ENCODE assay signal across 11 cellular contexts in the genomic region with DNA sequence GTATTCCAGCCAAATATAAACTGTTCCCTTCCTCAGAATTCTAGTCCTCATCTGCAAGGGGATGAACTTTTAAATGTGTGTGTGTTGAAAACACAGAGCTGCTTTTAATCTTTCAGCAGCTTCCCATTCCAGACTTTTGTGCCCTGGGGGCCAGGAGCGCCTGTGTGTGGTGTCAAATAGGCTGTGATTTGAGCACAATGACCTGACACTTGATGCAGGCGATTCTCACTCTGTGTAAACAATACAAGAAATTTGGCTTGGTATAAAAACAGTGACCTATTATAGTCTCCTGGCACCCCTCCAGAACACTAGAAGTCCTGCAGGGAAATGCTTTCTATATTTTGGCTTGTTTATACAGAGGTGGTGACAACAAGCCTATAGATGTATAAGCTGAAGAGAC.
DNase-seq lines count a peak whose midpoint lies in the region; ATAC-seq and TF ChIP-seq lines count a peak whose summit lies in the region.
"Had no signal": no experiment of that assay in that cellular context is flagged by ENCODE, and none has a peak within 500 bp of the region (broad histone marks: within the 10 kb centered on the region; RNA-seq: fewer than 3 reads in every experiment).

No MANE protein-coding gene starts in this region.

- TF ChIP-seq CTCF in AG09319 (IDR thresholded peaks at IDR 0.05; ENCODE audit: low read depth, low read length): no peak
- no peak for TF ChIP-seq CTCF in fibroblast of pulmonary artery (IDR thresholded peaks at IDR 0.05; ENCODE audit: low read length, missing control alignments)

- ATAC-seq in HG03342 (IDR thresholded peaks at IDR 0.05; ENCODE audit: unreplicated experiment) (no peak), HG02678 (IDR thresholded peaks at IDR 0.05; ENCODE audit: unreplicated experiment) (no peak)
- ATAC-seq: mucosa of descending colon had no signal

- no peak overlapping the region for H3K4me3 ChIP-seq in fibroblast of pulmonary artery (replicated peaks; ENCODE audit: low read depth, low read length)
- H3K4me3 ChIP-seq: mucosa of descending colon, Peyer's patch, skin epidermis had no signal

- peak; percentile 5 for DNase-seq in AG09319 (ENCODE audit: extremely low read depth, low read depth)
- peak; percentile 29 for DNase-seq in NCI-H1048 (lab: John Stamatoyannopoulos, UW)
- peak; percentile 46 for DNase-seq in NCI-H774 (lab: John Stamatoyannopoulos, UW)
- DNase-seq in fibroblast of pulmonary artery (ENCODE audit: low read depth): peak; percentile 47
- DNase-seq in NOMO-1 (lab: John Stamatoyannopoulos, UW; ENCODE audit: unreplicated experiment in 2 of 2): no peak
- DNase-seq in hepatic stellate cell (ENCODE audit: low spot score): no peak
- DNase-seq: mucosa of descending colon, Peyer's patch had no signal

Comparison
In these comparisons a context has a peak if more than half of its experiments do, and no peak if none do; other contexts are left out.
1. DNase-seq: peak in AG09319 (single experiment), NCI-H1048 (single experiment), NCI-H774 (single experiment) and fibroblast of pulmonary artery (single experiment); none in NOMO-1 (0 of 2) and hepatic stellate cell (single experiment).